Comparison of ENCODE assay signal across 28 cellular contexts in genomic region chr2:165494568-165494967, GRCh38. TPM values are rescaled to one million over a fixed set of nuclear protein-coding genes. Genes with fewer than 3 reads are reported as not detected.
"Had no signal": no experiment of that assay in that cellular context is flagged by ENCODE, and none has a peak within 500 bp of the region (broad histone marks: within the 10 kb centered on the region; RNA-seq: fewer than 3 reads in every experiment).

No MANE protein-coding gene starts in this region.

- H3K9me3 ChIP-seq: left ventricle myocardium inferior, ovary, transverse colon, upper lobe of left lung, vagina had no signal

- DNase-seq: hippocampal formation; immature natural killer cell; kidney; left ventricle myocardium inferior; mesendoderm; naive B cell; natural killer cell; nephron progenitor cell; ovary; retina; right cardiac atrium; stimulated activated CD4-positive, alpha-beta T cell treated with anti-CD3 and anti-CD28 coated beads, Interleukin-12 subunit alpha, Interleukin-12 subunit beta, amount 100 ng/mL, for 4 hours; stimulated activated CD4-positive, alpha-beta T cell treated with anti-CD3 and anti-CD28 coated beads, Interleukin-15, amount 100 ng/mL, for 24 hours; stimulated activated CD4-positive, alpha-beta T cell treated with anti-CD3 and anti-CD28 coated beads, Interleukin-2, amount 100 ng/mL, for 24 hours; stimulated activated CD4-positive, alpha-beta T cell treated with anti-CD3 and anti-CD28 coated beads, Interleukin-4, amount 100 ng/mL, for 1 hour; stimulated activated naive B cell treated with anti-CD40 and anti-IgM and Interleukin-4, amounts not matched to agents 10 μg/mL and 1 μg/mL and 100 μg/mL, for 72 hours; stimulated activated naive CD8-positive, alpha-beta T cell treated with anti-CD3 and anti-CD28 coated beads, Interleukin-15, Interleukin-2, amounts not matched to agents 100 U/mL and 50 U/mL, for 24 hours; transverse colon; upper lobe of left lung had no signal

- H3K27ac ChIP-seq: left ventricle myocardium inferior, neural progenitor cell, ovary, skin epidermis, transverse colon, upper lobe of left lung, vagina had no signal

- H2AFZ ChIP-seq: neural progenitor cell had no signal

- H3K4me3 ChIP-seq: left ventricle myocardium inferior, lung, neural progenitor cell, ovary, skin epidermis, transverse colon, upper lobe of left lung, vagina had no signal

- H3K4me2 ChIP-seq: neural progenitor cell had no signal

- H3K4me1 ChIP-seq: left ventricle myocardium inferior, neural progenitor cell, transverse colon, upper lobe of left lung, vagina had no signal

- H3K36me3 Mint-ChIP-seq: immature natural killer cell; naive B cell; natural killer cell; stimulated activated naive B cell treated with anti-CD40 and anti-IgM and Interleukin-4, amounts not matched to agents 10 μg/mL and 1 μg/mL and 100 μg/mL, for 72 hours had no signal

- H3K36me3 ChIP-seq: left ventricle myocardium inferior, ovary, transverse colon, upper lobe of left lung, vagina had no signal

- H3K27me3 ChIP-seq: neural progenitor cell, ovary, transverse colon, upper lobe of left lung, vagina had no signal

- H3K9ac ChIP-seq: neural progenitor cell had no signal

- H3K27ac Mint-ChIP-seq: immature natural killer cell; mesothelial cell of epicardium; natural killer cell; nephron progenitor cell; neural progenitor cell; progenitor cell of endocrine pancreas; stimulated activated naive B cell treated with anti-CD40 and anti-IgM and Interleukin-4, amounts not matched to agents 10 μg/mL and 1 μg/mL and 100 μg/mL, for 72 hours had no signal

- ATAC-seq: natural killer cell; right cardiac atrium; sciatic nerve; stimulated activated naive B cell treated with anti-CD40 and anti-IgM and Interleukin-4, amounts not matched to agents 10 μg/mL and 1 μg/mL and 100 μg/mL, for 72 hours; stimulated activated naive CD8-positive, alpha-beta T cell treated with anti-CD3 and anti-CD28 coated beads, Interleukin-15, Interleukin-2, amounts not matched to agents 100 U/mL and 50 U/mL, for 24 hours had no signal

- H3K9me3 Mint-ChIP-seq: immature natural killer cell, natural killer cell had no signal

- FAIRE-seq: islet of Langerhans, kidney had no signal

RNA-seq across cellular contexts. Expression of gene CSRNP3, which starts 25.1 kb away (rescaled TPM):
- total RNA-seq: natural killer cell, pulmonary artery endothelial cell had no signal
- polyA plus RNA-seq: immature natural killer cell had no signal
